In the genomic region with DNA sequence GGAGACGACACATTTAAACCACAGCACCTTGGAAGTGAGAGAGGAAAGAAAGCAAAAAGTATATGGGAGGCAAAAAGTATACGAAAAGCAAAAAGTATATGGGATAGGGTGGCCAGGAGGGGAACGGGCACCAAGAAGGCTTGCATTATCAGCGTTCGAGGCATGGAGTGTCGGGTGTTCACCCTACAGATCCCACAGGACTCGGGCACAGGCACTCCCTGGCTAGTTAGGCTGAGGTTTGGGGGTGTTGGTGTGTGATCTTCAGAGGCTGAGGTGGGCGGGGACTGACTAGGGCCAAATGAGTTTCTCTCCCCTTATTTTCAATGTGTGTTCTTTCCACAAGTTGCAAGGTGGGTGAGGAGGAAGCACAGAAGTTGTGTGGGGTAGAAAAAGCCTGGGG, we compare ENCODE assay signal across 21 cellular contexts.
DNase-seq lines count a peak whose midpoint lies in the region; ATAC-seq and TF ChIP-seq lines count a peak whose summit lies in the region.
"Had no signal": no experiment of that assay in that cellular context is flagged by ENCODE, and none has a peak within 500 bp of the region (broad histone marks: within the 10 kb centered on the region; RNA-seq: fewer than 3 reads in every experiment).

No MANE protein-coding gene starts in this region.

- H3K9ac ChIP-seq in DND-41 (ENCODE audit: low read depth, low read length) (no peak overlapping the region; the same call in 1 of the 2 replicates), endocrine pancreas (ENCODE audit: control insufficient read depth, insufficient read depth, low read length) (peak overlapping the region; percentile 32), mesenchymal stem cell (ENCODE audit: low read length) (no peak overlapping the region)

- TF ChIP-seq CTCF in DND-41 (IDR thresholded peaks at IDR 0.05; ENCODE audit: borderline replicate concordance, extremely low read depth, low read length, poor library complexity, severe bottlenecking), result no peak
- TF ChIP-seq CTCF in HFFc6 (IDR thresholded peaks at IDR 0.05), result no peak

- no peak overlapping the region for H2BK120ac ChIP-seq in mesenchymal stem cell (ENCODE audit: low read depth, low read length)

- no peak overlapping the region for H2BK12ac ChIP-seq in mesenchymal stem cell (ENCODE audit: low read length in 2 of 2)

- H3K36me3 Mint-ChIP-seq in HFFc6 (ENCODE audit: low read depth), result no peaks in the 10 kb centered on the region
- H3K36me3 Mint-ChIP-seq: CD14-positive monocyte; CD4-positive, CD25-positive, alpha-beta regulatory T cell; CD8-positive, alpha-beta T cell had no signal

- no peaks in the 10 kb centered on the region for H3K36me3 ChIP-seq in DND-41 (ENCODE audit: insufficient read depth, low read length)
- no peaks in the 10 kb centered on the region for H3K36me3 ChIP-seq in SJSA1
- no peaks in the 10 kb centered on the region for H3K36me3 ChIP-seq in endocrine pancreas (ENCODE audit: control insufficient read depth, insufficient read depth, low read length)
- H3K36me3 ChIP-seq in mesenchymal stem cell (ENCODE audit: control insufficient read depth in 1 of 2, insufficient read depth in 2 of 2, low read depth in 1 of 2, low read length in 2 of 2), result no peaks in the 10 kb centered on the region

- no peak overlapping the region for H3K14ac ChIP-seq in mesenchymal stem cell (ENCODE audit: low read length in 2 of 2)

- H3K4me3 ChIP-seq in DND-41 (ENCODE audit: low read depth in 1 of 2, low read length in 2 of 2) (no peak overlapping the region), SJSA1 (no peak overlapping the region), endocrine pancreas (ENCODE audit: control insufficient read depth, insufficient read depth, low read length) (no peak overlapping the region), mesenchymal stem cell (ENCODE audit: insufficient read depth in 1 of 2, low read depth in 1 of 2, low read length in 2 of 2) (no peak overlapping the region)
- H3K4me3 ChIP-seq: GM12878 had no signal

- no peak overlapping the region for H3K27ac Mint-ChIP-seq in HFFc6
- H3K27ac Mint-ChIP-seq: B cell; CD14-positive monocyte; CD4-positive, CD25-positive, alpha-beta regulatory T cell; CD8-positive, alpha-beta T cell had no signal

- no peak overlapping the region for H4K91ac ChIP-seq in mesenchymal stem cell (ENCODE audit: low read length)

- 89% methylated on average over 7 of the region's 8 CpGs for WGBS in mesenchymal stem cell

- no peak overlapping the region for H2BK5ac ChIP-seq in mesenchymal stem cell (ENCODE audit: low read depth, low read length, poor library complexity, severe bottlenecking)

- no peak overlapping the region for H3K23ac ChIP-seq in mesenchymal stem cell (ENCODE audit: low read length in 2 of 2)

- no peaks in the 10 kb centered on the region for H3K79me1 ChIP-seq in mesenchymal stem cell (replicated peaks; ENCODE audit: low read length, poor library complexity, severe bottlenecking)

- H3K9me3 ChIP-seq in DND-41 (ENCODE audit: insufficient read depth, low read length, severe bottlenecking) (no peaks in the 10 kb centered on the region), SJSA1 (replicated peaks) (no peaks in the 10 kb centered on the region; the same call in 1 of the 2 replicates), endocrine pancreas (ENCODE audit: control insufficient read depth, low read length) (no peaks in the 10 kb centered on the region), mesenchymal stem cell (ENCODE audit: control insufficient read depth, low read length) (no peaks in the 10 kb centered on the region)
- H3K9me3 ChIP-seq: Caco-2 had no signal

- no peak overlapping the region for H3K18ac ChIP-seq in mesenchymal stem cell (ENCODE audit: low read depth in 1 of 2, low read length in 2 of 2)

- H4K20me1 ChIP-seq in DND-41 (ENCODE audit: insufficient read depth, low read length), result no peaks in the 10 kb centered on the region

- H2AFZ ChIP-seq in DND-41 (ENCODE audit: low read depth, low read length) (no peak overlapping the region), mesenchymal stem cell (ENCODE audit: low read depth, low read length) (no peak overlapping the region)

- H3K4me2 ChIP-seq in DND-41 (ENCODE audit: insufficient read depth, low read length), result no peak overlapping the region
- H3K4me2 ChIP-seq in mesenchymal stem cell (ENCODE audit: low read length, poor library complexity, severe bottlenecking), result peak overlapping the region; percentile 24

- H3K27me3 ChIP-seq in DND-41 (ENCODE audit: insufficient read depth, low read length, poor library complexity) (no peaks in the 10 kb centered on the region), SJSA1 (replicated peaks) (no peaks in the 10 kb centered on the region), endocrine pancreas (ENCODE audit: control insufficient read depth, insufficient read depth, low read length) (no peaks in the 10 kb centered on the region), mesenchymal stem cell (ENCODE audit: control insufficient read depth in 1 of 2, insufficient read depth in 1 of 2, low read length in 2 of 2) (peaks cover 0 to 14% of the 10 kb centered on the region in 2 experiments)

- peaks cover 75% of the 10 kb centered on the region for H3K4me1 ChIP-seq in DND-41 (ENCODE audit: insufficient read depth, low read length)
- H3K4me1 ChIP-seq in SJSA1 (replicated peaks), result peaks cover 55% of the 10 kb centered on the region
- H3K4me1 ChIP-seq in endocrine pancreas (ENCODE audit: control insufficient read depth, insufficient read depth, low read length), result peaks cover 6% of the 10 kb centered on the region
- no peaks in the 10 kb centered on the region for H3K4me1 ChIP-seq in mesenchymal stem cell (ENCODE audit: control insufficient read depth, insufficient read depth, low read depth, low read length)
- H3K4me1 ChIP-seq: Caco-2 had no signal

- no peak overlapping the region for H3K4ac ChIP-seq in mesenchymal stem cell (ENCODE audit: low read depth in 1 of 2, low read length in 2 of 2)

- DNase-seq in DND-41, result no peak
- no peak for DNase-seq in SJSA1 (ENCODE audit: low read depth in 1 of 2, low spot score in 2 of 2)
- no peak for DNase-seq in mesenchymal stem cell
- no peak for DNase-seq in HFFc6
- DNase-seq in Ammon's horn (ENCODE audit: low spot score), result no peak
- DNase-seq in stimulated activated CD4-positive, alpha-beta T cell treated with anti-CD3 and anti-CD28 coated beads, Interleukin-15, amount 100 ng/mL, for 24 hours, result no peak
- DNase-seq in NCI-H187 (lab: John Stamatoyannopoulos, UW), result no peak
- DNase-seq: 8988T; ACHN; C1 segment of cervical spinal cord; Caco-2; Calu3; CD4-positive, CD25-positive, alpha-beta regulatory T cell; CD8-positive, alpha-beta T cell; DMS79 treated with DMSO at 0.1 percent for 48 hours; EL; GDM1 had no signal

- H3K79me2 ChIP-seq in DND-41 (ENCODE audit: insufficient read depth, low read length), result no peaks in the 10 kb centered on the region

- H3K27me3 Mint-ChIP-seq in HFFc6 (ENCODE audit: insufficient read depth), result no peaks in the 10 kb centered on the region; the same call in 1 of the 2 replicates
- H3K27me3 Mint-ChIP-seq: CD4-positive, CD25-positive, alpha-beta regulatory T cell had no signal

- H3K9me3 Mint-ChIP-seq in HFFc6, result no peaks in the 10 kb centered on the region
- H3K9me3 Mint-ChIP-seq: CD8-positive, alpha-beta T cell had no signal

- H3K4me3 Mint-ChIP-seq in HFFc6, result no peak overlapping the region
- H3K4me3 Mint-ChIP-seq: B cell; CD14-positive monocyte; CD4-positive, CD25-positive, alpha-beta regulatory T cell; CD8-positive, alpha-beta T cell had no signal

- H2BK15ac ChIP-seq in mesenchymal stem cell (ENCODE audit: low read depth, poor library complexity, severe bottlenecking), result no peak overlapping the region

- H3K4me1 Mint-ChIP-seq in HFFc6 (ENCODE audit: low read depth), result peaks cover 17% of the 10 kb centered on the region
- H3K4me1 Mint-ChIP-seq: B cell; CD14-positive monocyte; CD4-positive, CD25-positive, alpha-beta regulatory T cell had no signal

- H4K8ac ChIP-seq in mesenchymal stem cell (ENCODE audit: low read length), result no peak overlapping the region

- no peak for ATAC-seq in DND-41 (ENCODE audit: insufficient read depth, low read depth)
- ATAC-seq: CD8-positive, alpha-beta T cell; GM12878 had no signal

- peak overlapping the region; percentile 98 for H3K27ac ChIP-seq in DND-41 (ENCODE audit: low read length)
- peak overlapping the region; percentile 78 for H3K27ac ChIP-seq in SJSA1
- H3K27ac ChIP-seq in mesenchymal stem cell (ENCODE audit: low read length, poor library complexity, severe bottlenecking), result no peak overlapping the region

- H2AK5ac ChIP-seq in mesenchymal stem cell (ENCODE audit: low read length, severe bottlenecking), result no peak overlapping the region
